14 cellular contexts compared by ENCODE assay signal in the genomic region with DNA sequence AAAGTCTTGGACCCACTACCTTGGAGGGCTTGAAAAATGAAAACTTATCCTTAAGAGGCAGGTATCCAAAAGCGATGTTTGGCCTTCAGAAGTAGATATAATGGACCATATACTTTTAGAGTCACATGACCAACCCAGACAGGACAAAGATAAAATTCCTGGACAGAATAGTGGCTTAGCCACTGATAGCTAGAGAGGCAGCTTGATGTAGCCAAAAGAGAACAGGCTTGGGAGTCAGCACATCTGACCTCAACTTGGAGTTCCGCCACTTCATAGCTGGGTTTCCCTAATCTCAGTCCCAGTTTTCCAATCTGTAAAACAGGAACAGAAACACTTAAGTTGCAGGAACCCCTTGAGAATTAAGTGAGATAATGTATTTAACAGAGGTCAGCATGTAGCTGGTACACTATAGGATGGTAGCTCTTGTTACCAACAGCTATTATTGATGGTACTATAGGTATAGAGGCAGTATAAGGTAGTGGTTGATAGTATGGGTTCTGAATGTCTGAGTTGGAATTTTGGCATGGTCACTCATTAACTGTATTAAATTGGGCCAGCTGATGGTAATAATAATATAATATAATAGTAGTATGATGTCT.
"Had no signal": no experiment of that assay in that cellular context is flagged by ENCODE, and none has a peak within 500 bp of the region (broad histone marks: within the 10 kb centered on the region; RNA-seq: fewer than 3 reads in every experiment).

No MANE protein-coding gene starts in this region.

- H3K4me3 ChIP-seq: dorsolateral prefrontal cortex, gastrocnemius medialis, lower lobe of right lung, ovary, right lobe of liver, suprapubic skin, thyroid gland had no signal

- H3K4me1 ChIP-seq: gastrocnemius medialis, lower lobe of right lung, right lobe of liver, thyroid gland had no signal

- H3K27ac ChIP-seq: dorsolateral prefrontal cortex, gastrocnemius medialis, lower lobe of right lung, ovary, right lobe of liver, suprapubic skin, thyroid gland had no signal

- ATAC-seq: gastrocnemius medialis; lower lobe of right lung; natural killer cell; right lobe of liver; stimulated activated effector memory CD8-positive, alpha-beta T cell treated with anti-CD3 and anti-CD28 coated beads, Interleukin-12 subunit alpha, Interleukin-12 subunit beta, amount 100 ng/mL, for 72 hours; stimulated activated naive CD8-positive, alpha-beta T cell treated with anti-CD3 and anti-CD28 coated beads, Interleukin-15, Interleukin-2, amounts not matched to agents 100 U/mL and 50 U/mL, for 24 hours had no signal

- DNase-seq: cortex of kidney; dorsolateral prefrontal cortex; effector CD8-positive, alpha-beta T cell; gastrocnemius medialis; lower lobe of right lung; natural killer cell; ovary; right lobe of liver; stimulated activated CD4-positive, alpha-beta T cell treated with anti-CD3 and anti-CD28 coated beads, Interleukin-4, amount 100 ng/mL, for 1 hour; stimulated activated CD8-positive, alpha-beta memory T cell treated with anti-CD3 and anti-CD28 coated beads, Interleukin-4, amount 100 ng/mL, for 48 hours; stimulated activated naive CD8-positive, alpha-beta T cell treated with anti-CD3 and anti-CD28 coated beads, Interleukin-15, Interleukin-2, amounts not matched to agents 100 U/mL and 50 U/mL, for 24 hours; thyroid gland had no signal

- H3K9me3 ChIP-seq: gastrocnemius medialis, lower lobe of right lung, ovary, right lobe of liver, suprapubic skin, thyroid gland had no signal

- H3K27me3 ChIP-seq: dorsolateral prefrontal cortex, gastrocnemius medialis, ovary, right lobe of liver, suprapubic skin, thyroid gland had no signal

- H3K36me3 ChIP-seq: gastrocnemius medialis, lower lobe of right lung, ovary, right lobe of liver, suprapubic skin, thyroid gland had no signal
